In genomic region chr10:79111427-79111826, GRCh38 we compare ENCODE assay signal across 14 cellular contexts. TPM values are rescaled to one million over a fixed set of nuclear protein-coding genes. Genes with fewer than 3 reads are reported as not detected.
DNase-seq lines count a peak whose midpoint lies in the region; ATAC-seq, FAIRE-seq and TF ChIP-seq lines count a peak whose summit lies in the region.
"Had no signal": no experiment of that assay in that cellular context is flagged by ENCODE, and none has a peak within 500 bp of the region (broad histone marks: within the 10 kb centered on the region; RNA-seq: fewer than 3 reads in every experiment).

No MANE protein-coding gene starts in this region.

- no peaks in the 10 kb centered on the region for H3K27me3 ChIP-seq in kidney epithelial cell (ENCODE audit: control insufficient read depth, insufficient read depth, low read length)
- no peaks in the 10 kb centered on the region for H3K27me3 ChIP-seq in stomach smooth muscle (ENCODE audit: control insufficient read depth in 1 of 2, insufficient read depth in 2 of 2, low read length in 2 of 2)
- no peaks in the 10 kb centered on the region for H3K27me3 ChIP-seq in ascending aorta
- H3K27me3 ChIP-seq: spleen had no signal

- H3K4me1 ChIP-seq in stomach smooth muscle (ENCODE audit: control insufficient read depth, insufficient read depth, low read length) (peaks cover 83% of the 10 kb centered on the region), ascending aorta (peaks cover 10 to 28% of the 10 kb centered on the region in 2 donors)

- ATAC-seq in GM18867 (IDR thresholded peaks at IDR 0.05; ENCODE audit: unreplicated experiment) (no peak), HG03342 (IDR thresholded peaks at IDR 0.05; ENCODE audit: unreplicated experiment) (no peak)

- no peak overlapping the region for H3K4me3 ChIP-seq in kidney epithelial cell (ENCODE audit: low read depth, low read length)
- H3K4me3 ChIP-seq in stomach smooth muscle (ENCODE audit: low read length in 2 of 2) = no peak overlapping the region
- H3K4me3 ChIP-seq in ascending aorta = no peak overlapping the region
- H3K4me3 ChIP-seq: spleen had no signal

- H3K9me3 ChIP-seq in stomach smooth muscle (ENCODE audit: control insufficient read depth in 2 of 2, low read length in 2 of 2) = no peaks in the 10 kb centered on the region
- H3K9me3 ChIP-seq in ascending aorta = no peaks in the 10 kb centered on the region
- H3K9me3 ChIP-seq: spleen had no signal

- no peak for FAIRE-seq in urothelium cell line (lab: Jason Lieb, UNC)

- no peak overlapping the region for H3K9ac ChIP-seq in stomach smooth muscle (ENCODE audit: low read length in 2 of 2)

- DNase-seq in HCEC 1CT (peak; percentile 50), astrocyte of the hippocampus (ENCODE audit: low read depth, low spot score) (peak; percentile 82), kidney epithelial cell (ENCODE audit: low read depth) (peak; percentile 92), urothelium cell line (ENCODE audit: low spot score) (no peak), ascending aorta (ENCODE audit: low spot score in 2 of 2) (no peak)
- DNase-seq: activated CD4-positive, alpha-beta T cell treated with anti-CD3 and anti-CD28 coated beads, Interleukin-2, amount 10 ng/mL, durations not matched to agents 7 days and 5 days; DMS53; erythroblast; NCI-H2227 treated with DMSO at 0.1 percent for 48 hours; SHP77 treated with DMSO at 0.1 percent for 48 hours had no signal

- TF ChIP-seq CTCF in kidney epithelial cell (IDR thresholded peaks at IDR 0.05; ENCODE audit: insufficient read depth, low read length, poor library complexity, severe bottlenecking) (no peak), ascending aorta (IDR thresholded peaks at IDR 0.05) (no peak)

- H3K36me3 ChIP-seq in kidney epithelial cell (ENCODE audit: control insufficient read depth, insufficient read depth, low read length) = peaks cover 2% of the 10 kb centered on the region
- H3K36me3 ChIP-seq in stomach smooth muscle (ENCODE audit: control insufficient read depth in 2 of 2, insufficient read depth in 2 of 2, low read length in 2 of 2) = peaks cover 4 to 7% of the 10 kb centered on the region in 2 donors
- H3K36me3 ChIP-seq in ascending aorta = peaks cover 0 to 8% of the 10 kb centered on the region in 2 donors

- intact Hi-C loops in ascending aorta (cut with DNase I) = no loop called here

- H3K27ac ChIP-seq in stomach smooth muscle (ENCODE audit: low read length) = peak overlapping the region; percentile 86
- H3K27ac ChIP-seq in ascending aorta = no peak overlapping the region

RNA-seq across cellular contexts. Expression of gene ZMIZ1, which starts 42.7 kb away (rescaled TPM):
- 57.5 and 73.9 TPM in 2 replicates for total RNA-seq in kidney epithelial cell
- total RNA-seq in ascending aorta = 96.2 TPM

Comparison
In these comparisons a context has a peak if more than half of its experiments do, and no peak if none do; other contexts are left out.
1. DNase-seq: peak in HCEC 1CT (single experiment), astrocyte of the hippocampus (single experiment) and kidney epithelial cell (single experiment); none in urothelium cell line (single experiment) and ascending aorta (0 of 2).